8 cellular contexts compared by ENCODE assay signal in the genomic region with DNA sequence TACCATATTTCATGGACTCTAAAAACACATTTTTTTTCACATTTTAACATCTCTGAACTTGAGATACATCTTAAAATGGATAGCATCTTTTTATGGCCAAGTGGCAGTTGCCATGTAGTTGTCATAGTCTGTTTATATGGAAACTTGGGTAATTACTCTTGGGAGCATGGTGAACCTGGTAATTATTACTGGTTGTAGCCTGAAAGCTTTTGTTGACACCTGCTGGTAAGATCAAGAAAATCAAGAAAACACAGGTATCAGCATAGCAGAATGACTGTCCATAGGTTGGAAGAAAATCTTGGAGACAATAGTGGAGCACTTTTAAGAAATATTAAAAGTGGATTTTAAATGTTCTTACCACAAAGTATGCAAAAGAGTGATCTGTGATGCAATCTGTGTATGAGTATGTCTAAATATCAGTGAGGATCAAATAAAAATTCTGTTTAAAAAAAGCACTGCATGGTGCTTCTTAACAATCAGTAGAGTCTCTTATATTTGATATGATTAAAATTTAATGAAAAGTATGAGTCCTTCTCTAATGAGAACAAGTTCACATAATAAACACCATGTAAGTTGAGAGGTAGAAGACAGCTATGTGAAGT. TPM values are rescaled to one million over a fixed set of nuclear protein-coding genes. Genes with fewer than 3 reads are reported as not detected.
DNase-seq lines count a peak whose midpoint lies in the region; ATAC-seq and TF ChIP-seq lines count a peak whose summit lies in the region.

No MANE protein-coding gene starts in this region.

- H3K9me3 ChIP-seq in cardiac muscle cell (ENCODE audit: low read depth) (no peaks in the 10 kb centered on the region), ovary (no peaks in the 10 kb centered on the region)

- peak; percentile 8 to 15 for DNase-seq in cardiac muscle cell (ENCODE audit: low read depth in 1 of 2, low spot score in 1 of 2)
- no peak for DNase-seq in left ventricle myocardium superior
- peak; percentile 55 for DNase-seq in NCI-H146 (lab: John Stamatoyannopoulos, UW)
- DNase-seq in T47D (ENCODE audit: low read depth in 1 of 2, low spot score in 1 of 2), result peak; percentile 8 to 63
- no peak for DNase-seq in ovary
- DNase-seq in stimulated activated CD4-positive, alpha-beta T cell treated with anti-CD3 and anti-CD28 coated beads, Interleukin-4, amount 100 ng/mL, for 4 hours, result no peak
- DNase-seq in activated T-helper 2 cell treated with anti-CD3 and anti-CD28 coated beads, Interferon-gamma antibody, Interleukin-2, Interleukin-4, amounts not matched to agents 10 μg/mL and 5 μg/mL and 100 μg/mL, durations not matched to agents 14 hours and 24 hours and 36 hours (ENCODE audit: low spot score), result no peak

- H3K27me3 Mint-ChIP-seq in activated T-helper 17 cell treated with anti-CD3 and anti-CD28 coated beads, Interleukin-2, amount 50 U/mL, for 72 hours, result no peaks in the 10 kb centered on the region
- no peaks in the 10 kb centered on the region for H3K27me3 Mint-ChIP-seq in activated T-helper 2 cell treated with anti-CD3 and anti-CD28 coated beads, Interferon-gamma antibody, Interleukin-2, Interleukin-4, amounts not matched to agents 10 μg/mL and 5 μg/mL and 100 μg/mL, durations not matched to agents 14 hours and 24 hours and 36 hours (ENCODE audit: low read depth)

- in situ Hi-C loops in T47D (cut with HindIII; ENCODE audit: low pct_unique_long_range_greater_than_20kb, low sequenced_read_pairs), result no loop called here

- TF ChIP-seq CTCF in cardiac muscle cell (IDR thresholded peaks at IDR 0.05; ENCODE audit: low read depth, low read length) (peak; percentile 23), ovary (IDR thresholded peaks at IDR 0.05) (peak; percentile 5 to 51 (median 47))

- no peak overlapping the region for H3K27ac ChIP-seq in cardiac muscle cell
- no peak overlapping the region for H3K27ac ChIP-seq in ovary

- H3K4me1 Mint-ChIP-seq in activated T-helper 17 cell treated with anti-CD3 and anti-CD28 coated beads, Interleukin-2, amount 50 U/mL, for 72 hours, result no peaks in the 10 kb centered on the region
- H3K4me1 Mint-ChIP-seq in activated T-helper 2 cell treated with anti-CD3 and anti-CD28 coated beads, Interferon-gamma antibody, Interleukin-2, Interleukin-4, amounts not matched to agents 10 μg/mL and 5 μg/mL and 100 μg/mL, durations not matched to agents 14 hours and 24 hours and 36 hours (ENCODE audit: low read depth), result no peaks in the 10 kb centered on the region

- no peak for TF ChIP-seq EP300 in ovary (IDR thresholded peaks at IDR 0.05)

- no peak overlapping the region for H3K4me3 Mint-ChIP-seq in activated T-helper 17 cell treated with anti-CD3 and anti-CD28 coated beads, Interleukin-2, amount 50 U/mL, for 72 hours
- no peak overlapping the region for H3K4me3 Mint-ChIP-seq in activated T-helper 2 cell treated with anti-CD3 and anti-CD28 coated beads, Interferon-gamma antibody, Interleukin-2, Interleukin-4, amounts not matched to agents 10 μg/mL and 5 μg/mL and 100 μg/mL, durations not matched to agents 14 hours and 24 hours and 36 hours (ENCODE audit: low read depth)

- no peaks in the 10 kb centered on the region for H3K36me3 Mint-ChIP-seq in activated T-helper 17 cell treated with anti-CD3 and anti-CD28 coated beads, Interleukin-2, amount 50 U/mL, for 72 hours (ENCODE audit: low read depth)
- H3K36me3 Mint-ChIP-seq in activated T-helper 2 cell treated with anti-CD3 and anti-CD28 coated beads, Interferon-gamma antibody, Interleukin-2, Interleukin-4, amounts not matched to agents 10 μg/mL and 5 μg/mL and 100 μg/mL, durations not matched to agents 14 hours and 24 hours and 36 hours (ENCODE audit: low read depth), result no peaks in the 10 kb centered on the region

- no peak overlapping the region for H3K4me3 ChIP-seq in cardiac muscle cell
- no peak overlapping the region for H3K4me3 ChIP-seq in ovary

- intact Hi-C loops in left ventricle myocardium superior (cut with micrococcal nuclease) (no loop called here), ovary (cut with DNase I) (loop anchor here in 1 of 4 donors (5.0 kb wide), 1 partner anchor 201 kb away; no protein-coding TSS in a partner anchor)
- intact Hi-C loops in activated T-helper 2 cell treated with anti-CD3 and anti-CD28 coated beads, Interferon-gamma antibody, Interleukin-2, Interleukin-4, amounts not matched to agents 10 μg/mL and 5 μg/mL and 100 μg/mL, durations not matched to agents 14 hours and 24 hours and 36 hours (cut with micrococcal nuclease), result loop anchor here (1.0 kb wide), 1 partner anchor 201 kb away; no protein-coding TSS in a partner anchor

- no peaks in the 10 kb centered on the region for H3K27me3 ChIP-seq in cardiac muscle cell
- H3K27me3 ChIP-seq in ovary, result no peaks in the 10 kb centered on the region

- H3K36me3 ChIP-seq in cardiac muscle cell (peaks cover 5% of the 10 kb centered on the region), ovary (no peaks in the 10 kb centered on the region)

- H3K9me3 Mint-ChIP-seq in activated T-helper 17 cell treated with anti-CD3 and anti-CD28 coated beads, Interleukin-2, amount 50 U/mL, for 72 hours, result no peaks in the 10 kb centered on the region
- H3K9me3 Mint-ChIP-seq in activated T-helper 2 cell treated with anti-CD3 and anti-CD28 coated beads, Interferon-gamma antibody, Interleukin-2, Interleukin-4, amounts not matched to agents 10 μg/mL and 5 μg/mL and 100 μg/mL, durations not matched to agents 14 hours and 24 hours and 36 hours, result no peaks in the 10 kb centered on the region

- no peak overlapping the region for H3K27ac Mint-ChIP-seq in activated T-helper 17 cell treated with anti-CD3 and anti-CD28 coated beads, Interleukin-2, amount 50 U/mL, for 72 hours
- H3K27ac Mint-ChIP-seq in activated T-helper 2 cell treated with anti-CD3 and anti-CD28 coated beads, Interferon-gamma antibody, Interleukin-2, Interleukin-4, amounts not matched to agents 10 μg/mL and 5 μg/mL and 100 μg/mL, durations not matched to agents 14 hours and 24 hours and 36 hours, result no peak overlapping the region

- no peak for ATAC-seq in left ventricle myocardium superior
- ATAC-seq in activated T-helper 17 cell treated with anti-CD3 and anti-CD28 coated beads, Interleukin-2, amount 50 U/mL, for 72 hours (replicated peaks), result no peak

- TF ChIP-seq POLR2A in ovary (IDR thresholded peaks at IDR 0.05), result no peak

- H3K4me1 ChIP-seq in cardiac muscle cell (ENCODE audit: low read depth), result no peaks in the 10 kb centered on the region
- peaks cover 2% of the 10 kb centered on the region for H3K4me1 ChIP-seq in ovary (ENCODE audit: insufficient read depth)

RNA-seq across cellular contexts. Expression of a gene that starts 44.2 kb away (rescaled TPM):
- total RNA-seq in cardiac muscle cell, result 22.6 and 40.6 TPM in 2 replicates
- 29.3 and 29.8 TPM in 2 replicates for polyA plus RNA-seq in cardiac muscle cell
- total RNA-seq in left ventricle myocardium superior, result 4.1 TPM
- 10 to 100 TPM; 40.3 to 98.1 (median 73.2) TPM for total RNA-seq in ovary
- polyA plus RNA-seq in ovary, result 10 to 100 TPM; 50.7 to 66.4 TPM
- total RNA-seq in activated T-helper 17 cell treated with anti-CD3 and anti-CD28 coated beads, Interleukin-2, amount 50 U/mL, for 72 hours, result 1 to 10 TPM; 1.2 to 2.9 TPM
- total RNA-seq in activated T-helper 2 cell treated with anti-CD3 and anti-CD28 coated beads, Interferon-gamma antibody, Interleukin-2, Interleukin-4, amounts not matched to agents 10 μg/mL and 5 μg/mL and 100 μg/mL, durations not matched to agents 14 hours and 24 hours and 36 hours, result 2.1 and 3.1 TPM in 2 replicates

Comparison
In these comparisons a context has a peak if more than half of its experiments do, and no peak if none do; other contexts are left out.
1. DNase-seq: peak in cardiac muscle cell (2 of 2), NCI-H146 (single experiment) and T47D (2 of 2); none in left ventricle myocardium superior (single experiment), ovary (0 of 5), stimulated activated CD4-positive, alpha-beta T cell treated with anti-CD3 and anti-CD28 coated beads, Interleukin-4, amount 100 ng/mL, for 4 hours (0 of 2) and activated T-helper 2 cell treated with anti-CD3 and anti-CD28 coated beads, Interferon-gamma antibody, Interleukin-2, Interleukin-4, amounts not matched to agents 10 μg/mL and 5 μg/mL and 100 μg/mL, durations not matched to agents 14 hours and 24 hours and 36 hours (single experiment).